ENCODE assay signal across 22 cellular contexts in the genomic region with DNA sequence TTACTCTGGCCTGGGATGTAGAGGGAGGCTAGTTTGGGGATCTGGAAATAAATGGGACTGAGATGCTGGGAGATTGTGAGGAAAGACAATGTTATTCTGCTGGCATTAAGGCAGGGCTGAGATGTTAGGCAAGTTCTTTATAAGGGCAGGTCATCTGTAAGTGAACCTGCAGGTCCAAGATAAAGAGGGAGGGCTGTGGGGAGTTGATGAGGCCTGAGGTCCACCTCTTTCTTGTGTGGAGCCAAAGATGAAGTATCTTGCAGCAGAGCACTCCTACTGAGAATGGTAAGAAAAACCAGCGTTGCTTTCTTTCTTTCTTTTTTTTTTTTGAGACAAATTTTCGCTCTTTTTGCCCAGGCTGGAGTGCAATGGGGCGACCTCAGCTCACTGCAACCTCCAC.
"Had no signal": no experiment of that assay in that cellular context is flagged by ENCODE, and none has a peak within 500 bp of the region (broad histone marks: within the 10 kb centered on the region; RNA-seq: fewer than 3 reads in every experiment).

No MANE protein-coding gene starts in this region.

- H3K27me3 ChIP-seq: MG63, SJCRH30 had no signal

- H3K36me3 ChIP-seq: MG63, SJCRH30 had no signal

- ATAC-seq: HepG2, Panc1, PC-3, SK-N-SH treated with all-trans-retinoic acid at 6 μM for 48 hours had no signal

- H3K9ac ChIP-seq: KMS-11 had no signal

- H3K9me3 ChIP-seq: MG63, SJCRH30 had no signal

- H3K4me2 ChIP-seq: KMS-11 had no signal

- H3K4me3 ChIP-seq: MG63, SJCRH30 had no signal

- DNase-seq: IMR-90, MG63, NCI-H1092, NCI-H1436, NCI-H187, NCI-H2029, NCI-H2081 treated with DMSO at 0.1 percent for 48 hours, NCI-H2171, NCI-H226, NCI-H446, NCI-H510A, NCI-H524 treated with DMSO at 0.1 percent for 48 hours, NCI-H69, NCI-H774, PC-3, SHP77 treated with DMSO at 0.1 percent for 48 hours, SJCRH30 had no signal

- H3K27ac ChIP-seq: KMS-11, RWPE1, SJCRH30 had no signal

- H3K4me1 ChIP-seq: SJCRH30 had no signal
